Comparison of ENCODE assay signal across 24 cellular contexts in genomic region chr13:39503048-39503447, GRCh38.
"Had no signal": no experiment of that assay in that cellular context is flagged by ENCODE, and none has a peak within 500 bp of the region (broad histone marks: within the 10 kb centered on the region; RNA-seq: fewer than 3 reads in every experiment).

No MANE protein-coding gene starts in this region.

- H3K27me3 ChIP-seq: colonic mucosa, esophagus squamous epithelium, gastroesophageal sphincter, hepatocyte, left lung, spleen, transverse colon had no signal

- H3K27ac Mint-ChIP-seq: memory B cell; natural killer cell treated with Interleukin-12 subunit alpha and Interleukin-12 subunit beta and Interleukin-15 and Interleukin-18, amount 100 ng/mL, for 72 hours; stimulated activated naive B cell treated with anti-CD40 and anti-IgM and Interleukin-4, amounts not matched to agents 10 μg/mL and 1 μg/mL and 100 μg/mL, for 72 hours; stimulated activated naive CD8-positive, alpha-beta T cell treated with anti-CD3 and anti-CD28 coated beads, Interleukin-15, amount 100 ng/mL, for 72 hours had no signal

- ATAC-seq: gastroesophageal sphincter; natural killer cell treated with Interleukin-12 subunit alpha and Interleukin-12 subunit beta and Interleukin-15 and Interleukin-18, amount 100 ng/mL, for 72 hours; sciatic nerve; stimulated activated naive B cell treated with anti-CD40 and anti-IgM and Interleukin-4, amounts not matched to agents 10 μg/mL and 1 μg/mL and 100 μg/mL, for 72 hours; stimulated activated naive CD8-positive, alpha-beta T cell treated with anti-CD3 and anti-CD28 coated beads, Interleukin-15, amount 100 ng/mL, for 72 hours had no signal

- H3K4me1 Mint-ChIP-seq: memory B cell; stimulated activated naive B cell treated with anti-CD40 and anti-IgM and Interleukin-4, amounts not matched to agents 10 μg/mL and 1 μg/mL and 100 μg/mL, for 72 hours; stimulated activated naive CD8-positive, alpha-beta T cell treated with anti-CD3 and anti-CD28 coated beads, Interleukin-15, amount 100 ng/mL, for 72 hours had no signal

- H3K27ac ChIP-seq: colonic mucosa, esophagus squamous epithelium, gastroesophageal sphincter, hepatocyte, left lung, lower lobe of right lung, parathyroid adenoma, prostate gland, spleen, thoracic aorta, transverse colon had no signal

- H3K4me1 ChIP-seq: colonic mucosa, left lung, parathyroid adenoma, prostate gland had no signal

- H2AFZ ChIP-seq: hepatocyte, parathyroid adenoma had no signal

- H3K36me3 ChIP-seq: colonic mucosa, esophagus squamous epithelium, gastroesophageal sphincter, left lung, lower lobe of right lung, prostate gland, spleen, thoracic aorta, transverse colon had no signal

- H3K79me2 ChIP-seq: hepatocyte, parathyroid adenoma had no signal

- H3K9me3 Mint-ChIP-seq: memory B cell; stimulated activated naive B cell treated with anti-CD40 and anti-IgM and Interleukin-4, amounts not matched to agents 10 μg/mL and 1 μg/mL and 100 μg/mL, for 72 hours; stimulated activated naive CD8-positive, alpha-beta T cell treated with anti-CD3 and anti-CD28 coated beads, Interleukin-15, amount 100 ng/mL, for 72 hours had no signal

- H3K36me3 Mint-ChIP-seq: memory B cell; natural killer cell treated with Interleukin-12 subunit alpha and Interleukin-12 subunit beta and Interleukin-15 and Interleukin-18, amount 100 ng/mL, for 72 hours; stimulated activated naive B cell treated with anti-CD40 and anti-IgM and Interleukin-4, amounts not matched to agents 10 μg/mL and 1 μg/mL and 100 μg/mL, for 72 hours had no signal

- DNase-seq: colonic mucosa; dermis blood vessel endothelial cell; esophagus squamous epithelium; foreskin fibroblast; glutamatergic neuron; left lung; lower lobe of right lung; midbrain; spleen; stimulated activated CD4-positive, alpha-beta T cell treated with anti-CD3 and anti-CD28 coated beads, Interleukin-15, amount 100 ng/mL, for 24 hours; stimulated activated CD4-positive, alpha-beta T cell treated with anti-CD3 and anti-CD28 coated beads, Interleukin-1b, Interleukin-23, amount 100 ng/mL, for 48 hours; stimulated activated CD4-positive, alpha-beta T cell treated with anti-CD3 and anti-CD28 coated beads, Interleukin-4, amount 100 ng/mL, for 24 hours; stimulated activated naive B cell treated with anti-CD40 and anti-IgM and Interleukin-4, amounts not matched to agents 10 μg/mL and 1 μg/mL and 100 μg/mL, for 72 hours; stimulated activated naive CD8-positive, alpha-beta T cell treated with anti-CD3 and anti-CD28 coated beads, Interleukin-15, amount 100 ng/mL, for 72 hours; transverse colon had no signal

- H3K4me3 ChIP-seq: colonic mucosa, esophagus squamous epithelium, gastroesophageal sphincter, hepatocyte, left lung, lower lobe of right lung, prostate gland, spleen, thoracic aorta, transverse colon had no signal

- H3K9ac ChIP-seq: parathyroid adenoma had no signal

- H3K4me3 Mint-ChIP-seq: memory B cell; natural killer cell treated with Interleukin-12 subunit alpha and Interleukin-12 subunit beta and Interleukin-15 and Interleukin-18, amount 100 ng/mL, for 72 hours; stimulated activated naive B cell treated with anti-CD40 and anti-IgM and Interleukin-4, amounts not matched to agents 10 μg/mL and 1 μg/mL and 100 μg/mL, for 72 hours; stimulated activated naive CD8-positive, alpha-beta T cell treated with anti-CD3 and anti-CD28 coated beads, Interleukin-15, amount 100 ng/mL, for 72 hours had no signal

- H3K4me2 ChIP-seq: hepatocyte had no signal

- H3K27me3 Mint-ChIP-seq: stimulated activated naive B cell treated with anti-CD40 and anti-IgM and Interleukin-4, amounts not matched to agents 10 μg/mL and 1 μg/mL and 100 μg/mL, for 72 hours; stimulated activated naive CD8-positive, alpha-beta T cell treated with anti-CD3 and anti-CD28 coated beads, Interleukin-15, amount 100 ng/mL, for 72 hours had no signal

- FAIRE-seq: islet of Langerhans had no signal

- H3K9me3 ChIP-seq: colonic mucosa, esophagus squamous epithelium, gastroesophageal sphincter, left lung, lower lobe of right lung, prostate gland, spleen, thoracic aorta, transverse colon had no signal
